ENCODE assay signal across 9 cellular contexts in the genomic region with DNA sequence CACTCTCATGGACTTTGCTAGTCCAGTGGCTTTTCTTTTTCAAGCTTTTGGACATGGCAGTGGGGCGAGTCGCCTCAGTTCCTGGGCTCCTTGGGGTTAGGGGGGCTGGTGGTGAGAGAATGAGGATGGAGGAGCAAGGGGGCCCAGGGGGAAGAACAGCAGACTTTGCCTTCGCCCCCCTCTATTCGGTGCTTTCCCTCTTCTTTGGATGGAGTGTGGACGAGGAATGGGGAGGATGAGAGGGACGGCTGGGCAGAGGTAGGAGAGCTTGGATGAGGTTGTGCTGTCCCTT. TPM values are rescaled to one million over a fixed set of nuclear protein-coding genes. Genes with fewer than 3 reads are reported as not detected.
DNase-seq lines count a peak whose midpoint lies in the region; ATAC-seq, FAIRE-seq and TF ChIP-seq lines count a peak whose summit lies in the region.
"Had no signal": no experiment of that assay in that cellular context is flagged by ENCODE, and none has a peak within 500 bp of the region (broad histone marks: within the 10 kb centered on the region; RNA-seq: fewer than 3 reads in every experiment).

No MANE protein-coding gene starts in this region.

- no peak for TF ChIP-seq CTCF in body of pancreas (IDR thresholded peaks at IDR 0.05)
- TF ChIP-seq CTCF in stomach (IDR thresholded peaks at IDR 0.05) = no peak

- ATAC-seq in body of pancreas (no peak), HG03378 (IDR thresholded peaks at IDR 0.05; ENCODE audit: unreplicated experiment) (no peak)

- H3K4me3 ChIP-seq in body of pancreas = peak overlapping the region in 1 of 2 donors; percentile 17
- peak overlapping the region; percentile 62 to 69 (median 66) for H3K4me3 ChIP-seq in stomach

- TF ChIP-seq EP300 in stomach (IDR thresholded peaks at IDR 0.05) = no peak

- peaks cover 25% of the 10 kb centered on the region for H3K4me1 ChIP-seq in body of pancreas
- peaks cover 4 to 52% (median 37%) of the 10 kb centered on the region in 4 donors for H3K4me1 ChIP-seq in stomach

- FAIRE-seq in HTR-8/SVneo (lab: Jason Lieb, UNC) = no peak

- intact Hi-C loops in body of pancreas (cut with DNase I) = no loop called here
- intact Hi-C loops in stomach (cut with DNase I; ENCODE audit: low total_unique reads) = no loop called here
- intact Hi-C loops in posterior vena cava (cut with DNase I) = loop anchor here in 1 of 2 donors (5.0 kb wide), 1 partner anchor 156 kb away; no protein-coding TSS in a partner anchor

- H3K27ac ChIP-seq in body of pancreas = peak overlapping the region in 3 of 4 donors; percentile 48 to 72 (median 63)
- H3K27ac ChIP-seq in layer of hippocampus (ENCODE audit: low read depth, low read length) = peak overlapping the region; percentile 95
- H3K27ac ChIP-seq in stomach = peak overlapping the region; percentile 65 to 95 (median 91)

- H3K9me3 ChIP-seq in body of pancreas (no peaks in the 10 kb centered on the region), stomach (no peaks in the 10 kb centered on the region)

- TF ChIP-seq POLR2A in body of pancreas (IDR thresholded peaks at IDR 0.05) = no peak
- no peak for TF ChIP-seq POLR2A in stomach (IDR thresholded peaks at IDR 0.05)

- WGBS in body of pancreas, 2 donors = 0 to 3% methylated on average over 4 to 6 of the region's 6 CpGs
- WGBS in stomach, 5 donors = 0 to 3% (median 1%) methylated on average over 6 of the region's 6 CpGs

- no peaks in the 10 kb centered on the region for H3K36me3 ChIP-seq in body of pancreas (replicated peaks in 1 of 2; ENCODE audit: insufficient read depth in 1 of 2, low read depth in 2 of 2)
- no peaks in the 10 kb centered on the region for H3K36me3 ChIP-seq in stomach

- DNase-seq in HTR-8/SVneo (ENCODE audit: insufficient read length, low spot score) (peak; percentile 3), body of pancreas (no peak), stomach (no peak), posterior vena cava (ENCODE audit: low spot score) (no peak), amniotic stem cell (lab: John Stamatoyannopoulos, UW) (no peak), globus pallidus (ENCODE audit: low spot score) (no peak)
- DNase-seq: NCI-H510A had no signal

- no peaks in the 10 kb centered on the region for H3K27me3 ChIP-seq in body of pancreas
- no peaks in the 10 kb centered on the region for H3K27me3 ChIP-seq in layer of hippocampus (ENCODE audit: control insufficient read depth, insufficient read depth, low read length)
- peaks cover 0 to 33% (median 12%) of the 10 kb centered on the region in 3 donors for H3K27me3 ChIP-seq in stomach

RNA-seq across cellular contexts. Expression of a gene that starts 0.3 kb away (rescaled TPM):
- total RNA-seq in body of pancreas (10 to 100 TPM in 1 of 2 donors, 1 to 10 TPM in 1; 3.9 to 10.5 TPM), stomach (10 to 100 TPM in 3 of 5 donors, 1 to 10 TPM in 2; 4.5 to 53.9 (median 11.1) TPM), posterior vena cava (10 to 100 TPM; 17.9 to 21.0 TPM)
- polyA plus RNA-seq in stomach = 1 to 10 TPM in 2 of 3 donors, under 1 TPM in 1; 0.92 to 1.4 (median 1.4) TPM
